Comparison of ENCODE assay signal across 12 cellular contexts in the genomic region with DNA sequence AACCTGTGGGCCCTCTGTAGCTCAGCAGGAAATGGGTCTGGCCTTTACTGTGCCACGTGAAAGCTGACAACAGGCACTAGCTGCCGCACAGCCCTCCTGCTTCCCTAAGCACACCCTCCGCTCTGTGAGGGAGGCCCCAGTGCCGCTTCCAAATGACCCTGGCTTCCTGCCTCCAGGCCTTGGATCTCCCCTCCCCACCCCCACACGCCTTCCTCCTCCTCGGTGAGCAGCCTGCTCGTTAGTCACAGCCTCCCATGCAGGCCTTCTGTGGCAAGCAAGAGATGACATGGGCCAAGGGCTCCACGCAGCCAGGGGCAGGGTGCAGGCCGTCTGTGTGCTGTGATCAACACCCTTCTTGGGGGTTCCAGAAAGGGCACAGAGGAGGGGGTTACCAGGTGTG. TPM values are rescaled to one million over a fixed set of nuclear protein-coding genes. Genes with fewer than 3 reads are reported as not detected.
DNase-seq lines count a peak whose midpoint lies in the region; ATAC-seq lines count a peak whose summit lies in the region.
"Had no signal": no experiment of that assay in that cellular context is flagged by ENCODE, and none has a peak within 500 bp of the region (broad histone marks: within the 10 kb centered on the region; RNA-seq: fewer than 3 reads in every experiment).

No MANE protein-coding gene starts in this region.

- no peak overlapping the region for H3K4me3 Mint-ChIP-seq in stimulated activated naive B cell treated with anti-CD40 and anti-IgM and Interleukin-4, amounts not matched to agents 10 μg/mL and 1 μg/mL and 100 μg/mL, for 72 hours
- H3K4me3 Mint-ChIP-seq: activated CD4-positive, alpha-beta T cell treated with anti-CD3 and anti-CD28 coated beads for 36 hours had no signal

- peak; percentile 62 for DNase-seq in NCI-H82 treated with DMSO at 0.1 percent for 48 hours (lab: John Stamatoyannopoulos, UW; ENCODE audit: unreplicated experiment)
- no peak for DNase-seq in NCI-H82 (lab: John Stamatoyannopoulos, UW)
- DNase-seq in SKM-1 (lab: John Stamatoyannopoulos, UW; ENCODE audit: unreplicated experiment), result peak; percentile 100
- peak; percentile 50 for DNase-seq in left ventricle myocardium superior
- no peak for DNase-seq in stimulated activated naive B cell treated with anti-CD40 and anti-IgM and Interleukin-4, amounts not matched to agents 10 μg/mL and 1 μg/mL and 100 μg/mL, for 72 hours
- no peak for DNase-seq in T-helper 1 cell
- DNase-seq: activated CD4-positive, alpha-beta T cell treated with anti-CD3 and anti-CD28 coated beads for 36 hours; activated naive CD4-positive, alpha-beta T cell; NCI-H2029; stimulated activated CD4-positive, alpha-beta T cell treated with anti-CD3 and anti-CD28 coated beads, Interleukin-4, amount 100 ng/mL, for 4 hours had no signal

- H3K27ac Mint-ChIP-seq in stimulated activated naive B cell treated with anti-CD40 and anti-IgM and Interleukin-4, amounts not matched to agents 10 μg/mL and 1 μg/mL and 100 μg/mL, for 72 hours, result peak overlapping the region; percentile 69
- H3K27ac Mint-ChIP-seq: activated CD4-positive, alpha-beta T cell treated with anti-CD3 and anti-CD28 coated beads for 36 hours had no signal

- intact Hi-C loops in left ventricle myocardium superior (cut with micrococcal nuclease), result no loop called here

- ATAC-seq in left ventricle myocardium superior (peak; percentile 10), HG02623 (IDR thresholded peaks at IDR 0.05; ENCODE audit: unreplicated experiment) (no peak), HG03139 (IDR thresholded peaks at IDR 0.05; ENCODE audit: unreplicated experiment) (no peak)
- no peak for ATAC-seq in stimulated activated naive B cell treated with anti-CD40 and anti-IgM and Interleukin-4, amounts not matched to agents 10 μg/mL and 1 μg/mL and 100 μg/mL, for 72 hours (replicated peaks)
- ATAC-seq: activated CD4-positive, alpha-beta T cell treated with anti-CD3 and anti-CD28 coated beads for 36 hours had no signal

- H3K27me3 Mint-ChIP-seq in stimulated activated naive B cell treated with anti-CD40 and anti-IgM and Interleukin-4, amounts not matched to agents 10 μg/mL and 1 μg/mL and 100 μg/mL, for 72 hours, result no peaks in the 10 kb centered on the region
- H3K27me3 Mint-ChIP-seq: activated CD4-positive, alpha-beta T cell treated with anti-CD3 and anti-CD28 coated beads for 36 hours had no signal

- no peaks in the 10 kb centered on the region for H3K9me3 Mint-ChIP-seq in stimulated activated naive B cell treated with anti-CD40 and anti-IgM and Interleukin-4, amounts not matched to agents 10 μg/mL and 1 μg/mL and 100 μg/mL, for 72 hours

- H3K4me1 Mint-ChIP-seq in stimulated activated naive B cell treated with anti-CD40 and anti-IgM and Interleukin-4, amounts not matched to agents 10 μg/mL and 1 μg/mL and 100 μg/mL, for 72 hours, result peaks cover 14 to 15% of the 10 kb centered on the region in 2 donors
- H3K4me1 Mint-ChIP-seq: activated CD4-positive, alpha-beta T cell treated with anti-CD3 and anti-CD28 coated beads for 36 hours had no signal

- peaks cover 40 to 75% of the 10 kb centered on the region in 2 donors for H3K36me3 Mint-ChIP-seq in stimulated activated naive B cell treated with anti-CD40 and anti-IgM and Interleukin-4, amounts not matched to agents 10 μg/mL and 1 μg/mL and 100 μg/mL, for 72 hours

RNA-seq across cellular contexts. Expression of a gene that starts 15.3 kb away (rescaled TPM):
- total RNA-seq in left ventricle myocardium superior, result 1.2 TPM

RNA-seq across cellular contexts. Expression of a gene that starts 24.3 kb away (rescaled TPM):
- 23.2 TPM for total RNA-seq in left ventricle myocardium superior

RNA-seq across cellular contexts. Expression of a gene that starts 57.6 kb away (rescaled TPM):
- 30.0 TPM for total RNA-seq in left ventricle myocardium superior

Comparison
In these comparisons a context has a peak if more than half of its experiments do, and no peak if none do; other contexts are left out.
1. DNase-seq: peak in NCI-H82 treated with DMSO at 0.1 percent for 48 hours (single experiment), SKM-1 (single experiment) and left ventricle myocardium superior (single experiment); none in NCI-H82 (single experiment), stimulated activated naive B cell treated with anti-CD40 and anti-IgM and Interleukin-4, amounts not matched to agents 10 μg/mL and 1 μg/mL and 100 μg/mL, for 72 hours (single experiment) and T-helper 1 cell (0 of 5).